ENCODE assay signal across 17 cellular contexts in genomic region chr22:43827926-43828710, GRCh38. TPM values are rescaled to one million over a fixed set of nuclear protein-coding genes. Genes with fewer than 3 reads are reported as not detected.
A peak's percentile ranks its signal among the peaks of the same experiment; 100 is the strongest.
DNase-seq lines count a peak whose midpoint lies in the region; ATAC-seq and TF ChIP-seq lines count a peak whose summit lies in the region.
"Had no signal": no experiment of that assay in that cellular context is flagged by ENCODE, and none has a peak within 500 bp of the region (broad histone marks: within the 10 kb centered on the region; RNA-seq: fewer than 3 reads in every experiment).

No MANE protein-coding gene starts in this region.

- no peak for TF ChIP-seq POLR2A in stomach (IDR thresholded peaks at IDR 0.05)

- intact Hi-C loops in stomach (cut with DNase I; ENCODE audit: low total_unique reads), result no loop called here

- H3K4me3 ChIP-seq in adipocyte (ENCODE audit: low read length) (no peak overlapping the region), stomach (no peak overlapping the region)
- H3K4me3 ChIP-seq: GM12878 had no signal

- no peaks in the 10 kb centered on the region for H3K36me3 ChIP-seq in adipocyte (ENCODE audit: control insufficient read depth, insufficient read depth, low read length, severe bottlenecking)
- H3K36me3 ChIP-seq in stomach, result no peaks in the 10 kb centered on the region

- no peak for TF ChIP-seq EP300 in stomach (IDR thresholded peaks at IDR 0.05)

- TF ChIP-seq CTCF in glutamatergic neuron (IDR thresholded peaks at IDR 0.05; ENCODE audit: partially characterized antibody, unreplicated experiment), result no peak
- TF ChIP-seq CTCF in stomach (IDR thresholded peaks at IDR 0.05), result no peak

- H3K9me3 Mint-ChIP-seq in activated naive CD8-positive, alpha-beta T cell treated with anti-CD3 and anti-CD28 coated beads, Interleukin-2, amount 10 ng/mL, durations not matched to agents 7 days and 5 days, result no peaks in the 10 kb centered on the region
- no peaks in the 10 kb centered on the region for H3K9me3 Mint-ChIP-seq in activated naive CD8-positive, alpha-beta T cell treated with anti-CD3 and anti-CD28 coated beads, Interleukin-2, amount 50 U/mL, for 24 hours
- peaks cover 8% of the 10 kb centered on the region for H3K9me3 Mint-ChIP-seq in glutamatergic neuron (ENCODE audit: unreplicated experiment)
- H3K9me3 Mint-ChIP-seq: stimulated activated naive CD8-positive, alpha-beta T cell treated with anti-CD3 and anti-CD28 coated beads, Interleukin-15, Interleukin-2, amounts not matched to agents 100 ng/mL and 50 ng/mL, for 24 hours had no signal

- no peaks in the 10 kb centered on the region for H3K9me3 ChIP-seq in adipocyte (ENCODE audit: control insufficient read depth, low read length)
- H3K9me3 ChIP-seq in stomach, result no peaks in the 10 kb centered on the region

- H3K27me3 Mint-ChIP-seq in activated naive CD8-positive, alpha-beta T cell treated with anti-CD3 and anti-CD28 coated beads, Interleukin-2, amount 10 ng/mL, durations not matched to agents 7 days and 5 days, result peaks cover 1% of the 10 kb centered on the region
- peaks cover 5% of the 10 kb centered on the region for H3K27me3 Mint-ChIP-seq in activated naive CD8-positive, alpha-beta T cell treated with anti-CD3 and anti-CD28 coated beads, Interleukin-2, amount 50 U/mL, for 24 hours
- H3K27me3 Mint-ChIP-seq in glutamatergic neuron (ENCODE audit: unreplicated experiment), result peaks cover 9% of the 10 kb centered on the region
- H3K27me3 Mint-ChIP-seq: activated CD8-positive, alpha-beta memory T cell treated with anti-CD3 and anti-CD28 coated beads, Interleukin-2, amount 10 ng/mL, durations not matched to agents 7 days and 5 days had no signal

- no peak overlapping the region for H3K4me3 Mint-ChIP-seq in activated naive CD8-positive, alpha-beta T cell treated with anti-CD3 and anti-CD28 coated beads, Interleukin-2, amount 10 ng/mL, durations not matched to agents 7 days and 5 days
- no peak overlapping the region for H3K4me3 Mint-ChIP-seq in activated naive CD8-positive, alpha-beta T cell treated with anti-CD3 and anti-CD28 coated beads, Interleukin-2, amount 50 U/mL, for 24 hours
- H3K4me3 Mint-ChIP-seq in glutamatergic neuron (ENCODE audit: unreplicated experiment), result peak overlapping the region; percentile 42
- H3K4me3 Mint-ChIP-seq: activated CD8-positive, alpha-beta memory T cell treated with anti-CD3 and anti-CD28 coated beads, Interleukin-2, amount 10 ng/mL, durations not matched to agents 7 days and 5 days; stimulated activated naive CD8-positive, alpha-beta T cell treated with anti-CD3 and anti-CD28 coated beads, Interleukin-15, Interleukin-2, amounts not matched to agents 100 ng/mL and 50 ng/mL, for 24 hours had no signal

- no peaks in the 10 kb centered on the region for H3K36me3 Mint-ChIP-seq in activated naive CD8-positive, alpha-beta T cell treated with anti-CD3 and anti-CD28 coated beads, Interleukin-2, amount 10 ng/mL, durations not matched to agents 7 days and 5 days
- no peaks in the 10 kb centered on the region for H3K36me3 Mint-ChIP-seq in activated naive CD8-positive, alpha-beta T cell treated with anti-CD3 and anti-CD28 coated beads, Interleukin-2, amount 50 U/mL, for 24 hours (ENCODE audit: low read depth)
- H3K36me3 Mint-ChIP-seq in glutamatergic neuron (ENCODE audit: unreplicated experiment), result no peaks in the 10 kb centered on the region
- H3K36me3 Mint-ChIP-seq: activated CD8-positive, alpha-beta memory T cell treated with anti-CD3 and anti-CD28 coated beads, Interleukin-2, amount 10 ng/mL, durations not matched to agents 7 days and 5 days had no signal

- WGBS in stomach, 5 donors, result 83 to 86% (median 85%) methylated on average over 16 of the region's 16 CpGs

- POLR2A ChIA-PET in activated naive CD8-positive, alpha-beta T cell treated with anti-CD3 and anti-CD28 coated beads, Interleukin-2, amount 10 ng/mL, durations not matched to agents 7 days and 5 days (lab: Charles Lee), result no interaction called here

- H3K9ac ChIP-seq in adipocyte (ENCODE audit: low read length), result peak overlapping the region; percentile 11

- H3K4me1 ChIP-seq in adipocyte (ENCODE audit: control insufficient read depth, insufficient read depth, low read length), result peaks cover 39% of the 10 kb centered on the region
- H3K4me1 ChIP-seq in stomach, result peaks cover 15 to 29% (median 20%) of the 10 kb centered on the region in 4 donors

- H3K4me1 Mint-ChIP-seq in activated naive CD8-positive, alpha-beta T cell treated with anti-CD3 and anti-CD28 coated beads, Interleukin-2, amount 10 ng/mL, durations not matched to agents 7 days and 5 days, result no peaks in the 10 kb centered on the region
- H3K4me1 Mint-ChIP-seq in activated naive CD8-positive, alpha-beta T cell treated with anti-CD3 and anti-CD28 coated beads, Interleukin-2, amount 50 U/mL, for 24 hours, result no peaks in the 10 kb centered on the region
- H3K4me1 Mint-ChIP-seq in glutamatergic neuron (ENCODE audit: low read depth, unreplicated experiment), result peaks cover 64% of the 10 kb centered on the region
- H3K4me1 Mint-ChIP-seq: activated CD8-positive, alpha-beta memory T cell treated with anti-CD3 and anti-CD28 coated beads, Interleukin-2, amount 10 ng/mL, durations not matched to agents 7 days and 5 days had no signal

- H3K27me3 ChIP-seq in adipocyte (replicated peaks; ENCODE audit: control insufficient read depth, insufficient read depth, low read length), result peaks cover 8% of the 10 kb centered on the region
- H3K27me3 ChIP-seq in stomach, result peaks cover 0 to 26% (median 4%) of the 10 kb centered on the region in 3 donors

- no peak overlapping the region for H3K27ac ChIP-seq in stomach

- DNase-seq in activated naive CD8-positive, alpha-beta T cell treated with anti-CD3 and anti-CD28 coated beads, Interleukin-2, amount 10 ng/mL, durations not matched to agents 7 days and 5 days, result peak; percentile 6
- no peak for DNase-seq in activated naive CD8-positive, alpha-beta T cell treated with anti-CD3 and anti-CD28 coated beads, Interleukin-2, amount 50 U/mL, for 24 hours
- DNase-seq in adipocyte (ENCODE audit: low read depth) (no peak), glutamatergic neuron (no peak), stomach (peak; percentile 8), medulla oblongata (ENCODE audit: extremely low spot score) (no peak), NCI-H510A treated with DMSO at 0.1 percent for 48 hours (lab: John Stamatoyannopoulos, UW) (no peak)
- DNase-seq: activated CD4-positive, alpha-beta T cell treated with anti-CD3 and anti-CD28 coated beads for 1 hour; activated CD8-positive, alpha-beta memory T cell treated with anti-CD3 and anti-CD28 coated beads, Interleukin-2, amount 10 ng/mL, durations not matched to agents 7 days and 5 days; activated naive CD4-positive, alpha-beta T cell treated with Interleukin-2 at 50 U/mL for 16 hours; effector CD8-positive, alpha-beta T cell; GOT3; NCI-H1436 treated with DMSO at 0.1 percent for 48 hours had no signal

- no peak for ATAC-seq in activated naive CD8-positive, alpha-beta T cell treated with anti-CD3 and anti-CD28 coated beads, Interleukin-2, amount 10 ng/mL, durations not matched to agents 7 days and 5 days (ENCODE audit: low read depth)
- ATAC-seq in activated naive CD8-positive, alpha-beta T cell treated with anti-CD3 and anti-CD28 coated beads, Interleukin-2, amount 50 U/mL, for 24 hours, result no peak
- no peak for ATAC-seq in GM18520 (IDR thresholded peaks at IDR 0.05; ENCODE audit: unreplicated experiment)
- ATAC-seq: activated CD8-positive, alpha-beta memory T cell treated with anti-CD3 and anti-CD28 coated beads, Interleukin-2, amount 10 ng/mL, durations not matched to agents 7 days and 5 days; GM12878 had no signal

- H3K27ac Mint-ChIP-seq in activated naive CD8-positive, alpha-beta T cell treated with anti-CD3 and anti-CD28 coated beads, Interleukin-2, amount 10 ng/mL, durations not matched to agents 7 days and 5 days, result no peak overlapping the region
- H3K27ac Mint-ChIP-seq in activated naive CD8-positive, alpha-beta T cell treated with anti-CD3 and anti-CD28 coated beads, Interleukin-2, amount 50 U/mL, for 24 hours, result no peak overlapping the region
- peak overlapping the region; percentile 96 for H3K27ac Mint-ChIP-seq in glutamatergic neuron (ENCODE audit: unreplicated experiment)
- H3K27ac Mint-ChIP-seq: activated CD8-positive, alpha-beta memory T cell treated with anti-CD3 and anti-CD28 coated beads, Interleukin-2, amount 10 ng/mL, durations not matched to agents 7 days and 5 days; stimulated activated naive CD8-positive, alpha-beta T cell treated with anti-CD3 and anti-CD28 coated beads, Interleukin-15, Interleukin-2, amounts not matched to agents 100 ng/mL and 50 ng/mL, for 24 hours had no signal

RNA-seq across cellular contexts. Expression of gene EFCAB6, which starts 16.0 kb away (rescaled TPM):
- under 1 TPM; 0.19 to 0.37 TPM for total RNA-seq in activated naive CD8-positive, alpha-beta T cell treated with anti-CD3 and anti-CD28 coated beads, Interleukin-2, amount 10 ng/mL, durations not matched to agents 7 days and 5 days
- total RNA-seq in glutamatergic neuron (ENCODE audit: unreplicated experiment), result 0.96 TPM
- 10 to 100 TPM in 1 of 5 donors, 1 to 10 TPM in 3, under 1 TPM in 1; 0.29 to 10.5 (median 6.2) TPM for total RNA-seq in stomach
- 1 to 10 TPM in 2 of 3 donors, under 1 TPM in 1; 0.68 to 2.3 (median 1.7) TPM for polyA plus RNA-seq in stomach

RNA-seq across cellular contexts. Expression of gene SULT4A1, which starts 34.2 kb away (rescaled TPM):
- not detected for total RNA-seq in activated naive CD8-positive, alpha-beta T cell treated with anti-CD3 and anti-CD28 coated beads, Interleukin-2, amount 10 ng/mL, durations not matched to agents 7 days and 5 days
- total RNA-seq in glutamatergic neuron (ENCODE audit: unreplicated experiment), result 79.5 TPM
- 1 to 10 TPM in 2 of 5 donors, not detected in 3; 1.0 to 2.2 TPM for total RNA-seq in stomach
- polyA plus RNA-seq in stomach, result under 1 TPM in 2 of 3 donors, not detected in 1; 0.12 to 0.53 TPM
- total RNA-seq: activated CD8-positive, alpha-beta memory T cell treated with anti-CD3 and anti-CD28 coated beads, Interleukin-2, amount 10 ng/mL, durations not matched to agents 7 days and 5 days; GM12878; T-helper 2 cell treated with Interferon-gamma antibody and Interleukin-4, amounts not matched to agents 100 ng/mL and 5 ng/mL, for 36 hours had no signal
- polyA plus RNA-seq: GM12878 had no signal

Comparison
In these comparisons a context has a peak if more than half of its experiments do, and no peak if none do; other contexts are left out.
1. DNase-seq: peak in activated naive CD8-positive, alpha-beta T cell treated with anti-CD3 and anti-CD28 coated beads, Interleukin-2, amount 10 ng/mL, durations not matched to agents 7 days and 5 days (single experiment) and stomach (single experiment); none in activated naive CD8-positive, alpha-beta T cell treated with anti-CD3 and anti-CD28 coated beads, Interleukin-2, amount 50 U/mL, for 24 hours (single experiment), adipocyte (single experiment), glutamatergic neuron (single experiment), medulla oblongata (single experiment) and NCI-H510A treated with DMSO at 0.1 percent for 48 hours (single experiment).
2. RNA of gene SULT4A1, which starts 34.2 kb away (total RNA-seq): 79.5 TPM in glutamatergic neuron (single experiment); not detected in activated naive CD8-positive, alpha-beta T cell treated with anti-CD3 and anti-CD28 coated beads, Interleukin-2, amount 10 ng/mL, durations not matched to agents 7 days and 5 days and 1.0 to 2.2 TPM in stomach; every median in the first group is over 10 times any median in the second.